10 cellular contexts compared by ENCODE assay signal in genomic region chr11:34154059-34154875, GRCh38. TPM values are rescaled to one million over a fixed set of nuclear protein-coding genes. Genes with fewer than 3 reads are reported as not detected.
DNase-seq lines count a peak whose midpoint lies in the region; ATAC-seq and TF ChIP-seq lines count a peak whose summit lies in the region.
"Had no signal": no experiment of that assay in that cellular context is flagged by ENCODE, and none has a peak within 500 bp of the region (broad histone marks: within the 10 kb centered on the region; RNA-seq: fewer than 3 reads in every experiment).

No MANE protein-coding gene starts in this region.

- no peak for TF ChIP-seq CTCF in activated CD8-positive, alpha-beta T cell treated with anti-CD3 and anti-CD28 coated beads for 36 hours (IDR thresholded peaks at IDR 0.05)
- TF ChIP-seq CTCF in upper lobe of right lung (IDR thresholded peaks at IDR 0.05) (no peak), H9 (conservative IDR thresholded peaks at IDR 0.05) (no peak)

- no peak overlapping the region for H3K4me3 Mint-ChIP-seq in activated CD8-positive, alpha-beta T cell treated with anti-CD3 and anti-CD28 coated beads, Interleukin-2, amount 10 ng/mL, durations not matched to agents 7 days and 5 days
- H3K4me3 Mint-ChIP-seq in activated CD8-positive, alpha-beta T cell treated with anti-CD3 and anti-CD28 coated beads for 36 hours = no peak overlapping the region
- H3K4me3 Mint-ChIP-seq in H9 = no peak overlapping the region

- H3K27ac ChIP-seq in upper lobe of right lung = no peak overlapping the region
- no peak overlapping the region for H3K27ac ChIP-seq in H9 (ENCODE audit: insufficient read length, low read depth, low read length)

- H3K79me2 ChIP-seq in H9 (ENCODE audit: insufficient read depth, low read length) = no peaks in the 10 kb centered on the region

- no peak overlapping the region for H2AFZ ChIP-seq in H9 (ENCODE audit: low read length)

- no peak overlapping the region for H2BK12ac ChIP-seq in H9 (ENCODE audit: insufficient read length, low read depth, low read length)

- peaks cover 14% of the 10 kb centered on the region for H3K36me3 ChIP-seq in upper lobe of right lung

- H2BK20ac ChIP-seq in H9 (ENCODE audit: low read depth, low read length, poor library complexity, severe bottlenecking) = no peak overlapping the region

- H2AK5ac ChIP-seq in H9 (ENCODE audit: insufficient read length, low read length) = no peak overlapping the region

- H3K27me3 ChIP-seq in upper lobe of right lung (no peaks in the 10 kb centered on the region), H9 (ENCODE audit: insufficient read depth, low read length) (no peaks in the 10 kb centered on the region)

- no peak overlapping the region for H3K18ac ChIP-seq in H9 (ENCODE audit: insufficient read length, low read depth, low read length)

- no peak overlapping the region for H3K23ac ChIP-seq in H9 (ENCODE audit: insufficient read length, low read depth, low read length)

- no peak overlapping the region; the same call in 1 of the 2 replicates for H3K14ac ChIP-seq in H9 (ENCODE audit: insufficient read depth, low read length)

- intact Hi-C loops in activated CD8-positive, alpha-beta T cell treated with anti-CD3 and anti-CD28 coated beads for 36 hours (cut with micrococcal nuclease) = loop anchor here (10.0 kb wide), 1 partner anchor 311 kb away; no protein-coding TSS in a partner anchor
- intact Hi-C loops in upper lobe of right lung (cut with DNase I) = no loop called here

- no peaks in the 10 kb centered on the region for H4K20me1 ChIP-seq in H9 (ENCODE audit: control insufficient read depth, insufficient read depth, insufficient read length)

- H4K8ac ChIP-seq in H9 (replicated peaks; ENCODE audit: insufficient read length, low read depth, low read length) = no peak overlapping the region

- no peaks in the 10 kb centered on the region for H3K27me3 Mint-ChIP-seq in activated CD8-positive, alpha-beta T cell treated with anti-CD3 and anti-CD28 coated beads, Interleukin-2, amount 10 ng/mL, durations not matched to agents 7 days and 5 days (ENCODE audit: low read depth)
- H3K27me3 Mint-ChIP-seq in activated CD8-positive, alpha-beta T cell treated with anti-CD3 and anti-CD28 coated beads for 36 hours = no peaks in the 10 kb centered on the region
- H3K27me3 Mint-ChIP-seq in H9 (ENCODE audit: low read depth) = no peaks in the 10 kb centered on the region

- no peak overlapping the region for H4K5ac ChIP-seq in H9 (ENCODE audit: insufficient read length, low read depth, low read length)

- H2BK120ac ChIP-seq in H9 (ENCODE audit: low read depth, low read length, poor library complexity, severe bottlenecking) = no peak overlapping the region

- CTCF ChIA-PET in activated CD8-positive, alpha-beta T cell treated with anti-CD3 and anti-CD28 coated beads, Interleukin-2, amount 10 ng/mL, durations not matched to agents 7 days and 5 days (lab: Charles Lee) = interaction anchor here (1.5 kb wide), 1 partner anchor 20 kb away, joined by 4 read pairs; no protein-coding TSS in a partner anchor
- CTCF ChIA-PET in activated CD8-positive, alpha-beta T cell treated with anti-CD3 and anti-CD28 coated beads for 36 hours (lab: Charles Lee) = interaction anchor here (1.0 to 2.8 kb wide), 4 partner anchors 12 to 315 kb away, joined by 3 to 11 read pairs (median 4); partner anchors contain the start of gene ABTB2

- peaks cover 16% of the 10 kb centered on the region for H3K4me1 ChIP-seq in upper lobe of right lung
- no peaks in the 10 kb centered on the region for H3K4me1 ChIP-seq in H9 (ENCODE audit: insufficient read depth, low read length)

- H3K9me3 Mint-ChIP-seq in activated CD8-positive, alpha-beta T cell treated with anti-CD3 and anti-CD28 coated beads, Interleukin-2, amount 10 ng/mL, durations not matched to agents 7 days and 5 days (ENCODE audit: insufficient read depth) = no peaks in the 10 kb centered on the region
- no peaks in the 10 kb centered on the region for H3K9me3 Mint-ChIP-seq in activated CD8-positive, alpha-beta T cell treated with anti-CD3 and anti-CD28 coated beads for 36 hours
- H3K9me3 Mint-ChIP-seq in H9 = no peaks in the 10 kb centered on the region

- no peak overlapping the region for H3K4me3 ChIP-seq in upper lobe of right lung

- H3K9me3 ChIP-seq in upper lobe of right lung (no peaks in the 10 kb centered on the region), H9 (ENCODE audit: control insufficient read depth, low read depth, low read length) (no peaks in the 10 kb centered on the region)

- H3K23me2 ChIP-seq in H9 (ENCODE audit: insufficient read length, low read depth, low read length, poor library complexity, severe bottlenecking) = no peaks in the 10 kb centered on the region

- H4K91ac ChIP-seq in H9 (ENCODE audit: insufficient read length, low read depth, low read length) = no peak overlapping the region

- H3K9ac ChIP-seq in H9 (ENCODE audit: extremely low read depth, insufficient read length, low read length) = no peak overlapping the region

- no peak overlapping the region for H2BK5ac ChIP-seq in H9 (ENCODE audit: insufficient read length, low read length)

- H2BK15ac ChIP-seq in H9 (ENCODE audit: low read depth, low read length) = no peak overlapping the region

- peak overlapping the region; percentile 49 for H3K27ac Mint-ChIP-seq in activated CD8-positive, alpha-beta T cell treated with anti-CD3 and anti-CD28 coated beads, Interleukin-2, amount 10 ng/mL, durations not matched to agents 7 days and 5 days
- H3K27ac Mint-ChIP-seq in activated CD8-positive, alpha-beta T cell treated with anti-CD3 and anti-CD28 coated beads for 36 hours = no peak overlapping the region
- no peak overlapping the region for H3K27ac Mint-ChIP-seq in H9

- POLR2A ChIA-PET in activated CD8-positive, alpha-beta T cell treated with anti-CD3 and anti-CD28 coated beads, Interleukin-2, amount 10 ng/mL, durations not matched to agents 7 days and 5 days (lab: Charles Lee) = no interaction called here
- POLR2A ChIA-PET in activated CD8-positive, alpha-beta T cell treated with anti-CD3 and anti-CD28 coated beads for 36 hours (lab: Charles Lee) = interaction anchor here (0.6 to 0.9 kb wide), 2 partner anchors 16 to 19 kb away, joined by 3 read pairs; no protein-coding TSS in a partner anchor

- no peak overlapping the region for H3T11ph ChIP-seq in H9 (ENCODE audit: low read length)

- no peak for ATAC-seq in activated CD8-positive, alpha-beta T cell treated with anti-CD3 and anti-CD28 coated beads, Interleukin-2, amount 10 ng/mL, durations not matched to agents 7 days and 5 days
- no peak for ATAC-seq in activated CD8-positive, alpha-beta T cell treated with anti-CD3 and anti-CD28 coated beads for 36 hours
- ATAC-seq in HG03039 (IDR thresholded peaks at IDR 0.05; ENCODE audit: unreplicated experiment) (peak; percentile 64), upper lobe of right lung (peak; percentile 53)

- H3K79me1 ChIP-seq in H9 (ENCODE audit: insufficient read depth, low read depth, low read length, poor library complexity, severe bottlenecking) = no peaks in the 10 kb centered on the region

- DNase-seq in activated CD8-positive, alpha-beta T cell treated with anti-CD3 and anti-CD28 coated beads, Interleukin-2, amount 10 ng/mL, durations not matched to agents 7 days and 5 days = no peak
- DNase-seq in activated CD8-positive, alpha-beta T cell treated with anti-CD3 and anti-CD28 coated beads for 36 hours = no peak
- DNase-seq in UCSD-AML1 (lab: John Stamatoyannopoulos, UW; ENCODE audit: unreplicated experiment) = peak; percentile 68
- DNase-seq in upper lobe of right lung = no peak
- DNase-seq in cerebellar cortex (ENCODE audit: low spot score) = no peak
- DNase-seq in COLO668 (lab: John Stamatoyannopoulos, UW; ENCODE audit: unreplicated experiment) = no peak
- no peak for DNase-seq in H9
- DNase-seq: hippocampal formation, retina had no signal

- no peak overlapping the region for H3K4me2 ChIP-seq in H9 (ENCODE audit: insufficient read depth, insufficient read length, low read length)

- no peak overlapping the region for H3K4ac ChIP-seq in H9 (ENCODE audit: low read depth, low read length)

- no CpG with 5 or more reads among the region's 16 CpGs for WGBS in H9 (ENCODE audit: extremely low coverage, insufficient read length, low lambda C conversion rate)

- peaks cover 9% of the 10 kb centered on the region for H3K36me3 Mint-ChIP-seq in activated CD8-positive, alpha-beta T cell treated with anti-CD3 and anti-CD28 coated beads, Interleukin-2, amount 10 ng/mL, durations not matched to agents 7 days and 5 days (ENCODE audit: low read depth)
- peaks cover 3% of the 10 kb centered on the region for H3K36me3 Mint-ChIP-seq in activated CD8-positive, alpha-beta T cell treated with anti-CD3 and anti-CD28 coated beads for 36 hours (ENCODE audit: low read depth)
- peaks cover 6 to 23% (median 7%) of the 10 kb centered on the region in 3 experiments; a peak in 6 of 7 replicates for H3K36me3 Mint-ChIP-seq in H9 (ENCODE audit: insufficient read depth in 1 of 3, low read depth in 3 of 3)

- no peak overlapping the region for H3K56ac ChIP-seq in H9 (ENCODE audit: insufficient read length, low read depth, low read length)

- peaks cover 26% of the 10 kb centered on the region for H3K4me1 Mint-ChIP-seq in activated CD8-positive, alpha-beta T cell treated with anti-CD3 and anti-CD28 coated beads, Interleukin-2, amount 10 ng/mL, durations not matched to agents 7 days and 5 days (ENCODE audit: low read depth)
- peaks cover 13% of the 10 kb centered on the region for H3K4me1 Mint-ChIP-seq in activated CD8-positive, alpha-beta T cell treated with anti-CD3 and anti-CD28 coated beads for 36 hours (ENCODE audit: low read depth)
- no peaks in the 10 kb centered on the region for H3K4me1 Mint-ChIP-seq in H9

RNA-seq across cellular contexts. Expression of gene NAT10, which starts 48.8 kb away (rescaled TPM):
- total RNA-seq in activated CD8-positive, alpha-beta T cell treated with anti-CD3 and anti-CD28 coated beads, Interleukin-2, amount 10 ng/mL, durations not matched to agents 7 days and 5 days = 10 to 100 TPM; 76.9 to 78.7 TPM
- 100 to 1,000 TPM; 129 to 137 TPM for total RNA-seq in activated CD8-positive, alpha-beta T cell treated with anti-CD3 and anti-CD28 coated beads for 36 hours
- total RNA-seq in upper lobe of right lung (42.9 TPM), H9 (2021) (99.3 and 103 TPM in 2 replicates)

Comparison
In these comparisons a context has a peak if more than half of its experiments do, and no peak if none do; other contexts are left out.
1. ATAC-seq: peak in HG03039 (single experiment) and upper lobe of right lung (single experiment); none in activated CD8-positive, alpha-beta T cell treated with anti-CD3 and anti-CD28 coated beads, Interleukin-2, amount 10 ng/mL, durations not matched to agents 7 days and 5 days (single experiment) and activated CD8-positive, alpha-beta T cell treated with anti-CD3 and anti-CD28 coated beads for 36 hours (single experiment).